ENCODE assay signal across 8 cellular contexts in genomic region chrX:73213734-73214133, GRCh38. TPM values are rescaled to one million over a fixed set of nuclear protein-coding genes. Genes with fewer than 3 reads are reported as not detected.
DNase-seq lines count a peak whose midpoint lies in the region; ATAC-seq and TF ChIP-seq lines count a peak whose summit lies in the region.
"Had no signal": no experiment of that assay in that cellular context is flagged by ENCODE, and none has a peak within 500 bp of the region (broad histone marks: within the 10 kb centered on the region; RNA-seq: fewer than 3 reads in every experiment).

No MANE protein-coding gene starts in this region.

- peaks cover 4% of the 10 kb centered on the region for H3K36me3 Mint-ChIP-seq in activated naive CD8-positive, alpha-beta T cell treated with anti-CD3 and anti-CD28 coated beads for 36 hours

- peaks cover 11% of the 10 kb centered on the region for H3K27me3 Mint-ChIP-seq in activated naive CD8-positive, alpha-beta T cell treated with anti-CD3 and anti-CD28 coated beads for 36 hours

- peaks cover 9% of the 10 kb centered on the region for H3K4me1 Mint-ChIP-seq in activated naive CD8-positive, alpha-beta T cell treated with anti-CD3 and anti-CD28 coated beads for 36 hours

- H3K27ac Mint-ChIP-seq in activated naive CD8-positive, alpha-beta T cell treated with anti-CD3 and anti-CD28 coated beads for 36 hours = peak overlapping the region; percentile 84

- H3K9ac ChIP-seq in HUES48 (ENCODE audit: low read depth, low read length) (no peak overlapping the region), iPS-20b (ENCODE audit: low read depth, low read length) (peak overlapping the region; percentile 81; the same call in 1 of the 2 replicates)

- no peaks in the 10 kb centered on the region for H3K9me3 Mint-ChIP-seq in activated naive CD8-positive, alpha-beta T cell treated with anti-CD3 and anti-CD28 coated beads for 36 hours

- H3K9me3 ChIP-seq in HUES48 (ENCODE audit: control insufficient read depth, insufficient read depth, low read length) = peaks cover 7% of the 10 kb centered on the region; the same call in 1 of the 2 replicates
- no peaks in the 10 kb centered on the region for H3K9me3 ChIP-seq in iPS-20b (ENCODE audit: insufficient read depth, low read depth, low read length)
- H3K9me3 ChIP-seq in spleen = no peaks in the 10 kb centered on the region

- no peak for TF ChIP-seq POLR2A in spleen (IDR thresholded peaks at IDR 0.05)

- H3K27ac ChIP-seq in HUES48 (ENCODE audit: low read depth, low read length) = no peak overlapping the region
- no peak overlapping the region for H3K27ac ChIP-seq in iPS-20b (ENCODE audit: low read length)
- H3K27ac ChIP-seq in spleen = peak overlapping the region in 4 of 8 donors; percentile 44 to 76 (median 72)

- ATAC-seq in HG03520 (IDR thresholded peaks at IDR 0.05; ENCODE audit: unreplicated experiment) = no peak

- WGBS in spleen, 5 donors = 10 to 22% (median 15%) methylated on average over 5 of the region's 5 CpGs

- peak overlapping the region; percentile 73 for H3K4me3 ChIP-seq in HUES48 (ENCODE audit: low read depth, low read length)
- H3K4me3 ChIP-seq in iPS-20b (ENCODE audit: low read length) = peak overlapping the region; percentile 91
- peak overlapping the region in 7 of 8 donors; percentile 24 to 69 (median 39) for H3K4me3 ChIP-seq in spleen

- H3K4me3 Mint-ChIP-seq in activated naive CD8-positive, alpha-beta T cell treated with anti-CD3 and anti-CD28 coated beads for 36 hours = peak overlapping the region; percentile 90

- TF ChIP-seq CTCF in spleen (IDR thresholded peaks at IDR 0.05 in 8 of 11, conservative IDR thresholded peaks at IDR 0.05 in 3 of 11) = no peak

- DNase-seq in activated naive CD8-positive, alpha-beta T cell treated with anti-CD3 and anti-CD28 coated beads for 36 hours = no peak
- DNase-seq in spleen (no peak), GOT3 (lab: John Stamatoyannopoulos, UW) (no peak), germinal center (ENCODE audit: low spot score) (no peak)

- intact Hi-C loops in spleen (cut with DNase I; ENCODE audit: low total_unique reads) = no loop called here

- H3K36me3 ChIP-seq in HUES48 (ENCODE audit: control insufficient read depth, insufficient read depth, low read length) (no peaks in the 10 kb centered on the region), iPS-20b (ENCODE audit: insufficient read depth, low read depth, low read length) (no peaks in the 10 kb centered on the region), spleen (no peaks in the 10 kb centered on the region)

- H3K4me1 ChIP-seq in HUES48 (ENCODE audit: control insufficient read depth, insufficient read depth, low read length) = no peaks in the 10 kb centered on the region
- H3K4me1 ChIP-seq in iPS-20b (ENCODE audit: insufficient read depth, low read length) = no peaks in the 10 kb centered on the region; the same call in 1 of the 2 replicates
- H3K4me1 ChIP-seq in spleen = no peaks in the 10 kb centered on the region

- H3K27me3 ChIP-seq in HUES48 (ENCODE audit: control insufficient read depth, insufficient read depth, low read length) (no peaks in the 10 kb centered on the region), iPS-20b (ENCODE audit: insufficient read depth, low read length) (no peaks in the 10 kb centered on the region), spleen (replicated peaks in 1 of 7) (peaks cover 0 to 18% (median 0%) of the 10 kb centered on the region in 7 donors)

RNA-seq across cellular contexts. Expression of gene NAP1L2, which starts 0.9 kb away (rescaled TPM):
- total RNA-seq in activated naive CD8-positive, alpha-beta T cell treated with anti-CD3 and anti-CD28 coated beads for 36 hours = 1 to 10 TPM; 2.4 to 2.9 TPM
- total RNA-seq in spleen = 1 to 10 TPM; 2.9 to 6.0 (median 3.9) TPM
- 1 to 10 TPM; 1.3 to 2.6 (median 2.5) TPM for polyA plus RNA-seq in spleen
- polyA plus RNA-seq: HepG2 had no signal

Comparison
In these comparisons a context has a peak if more than half of its experiments do, and no peak if none do; other contexts are left out.
1. H3K4me3 ChIP-seq: peak in every context shown above with its lines; median percentile 91 in iPS-20b; 73 in HUES48; 39 in spleen.